13 cellular contexts compared by ENCODE assay signal in genomic region chr10:127168251-127168650, GRCh38. TPM values are rescaled to one million over a fixed set of nuclear protein-coding genes. Genes with fewer than 3 reads are reported as not detected.
A peak's percentile ranks its signal among the peaks of the same experiment; 100 is the strongest.
DNase-seq lines count a peak whose midpoint lies in the region.
"Had no signal": no experiment of that assay in that cellular context is flagged by ENCODE, and none has a peak within 500 bp of the region (broad histone marks: within the 10 kb centered on the region; RNA-seq: fewer than 3 reads in every experiment).

No MANE protein-coding gene starts in this region.

- in situ Hi-C loops in G401 (cut with HindIII; ENCODE audit: low sequenced_read_pairs): no loop called here

- DNase-seq in G401 (ENCODE audit: low spot score) (peak; percentile 8), cerebellar cortex (ENCODE audit: low spot score) (peak; percentile 9), medulla oblongata (ENCODE audit: extremely low spot score) (peak; percentile 79), putamen (ENCODE audit: low spot score) (peak; percentile 31), NCI-H226 (no peak), NCI-H1092 (lab: John Stamatoyannopoulos, UW) (no peak)
- no peak for DNase-seq in activated naive CD4-positive, alpha-beta T cell treated with Interleukin-2 at 50 U/mL for 16 hours
- DNase-seq: CD8-positive, alpha-beta T cell; COR-L47; DMS153; DND-41; GF-D8; GOT3 had no signal

RNA-seq across cellular contexts. Expression of gene INSYN2A, which starts 28.1 kb away (rescaled TPM):
- not detected in 2 replicates for total RNA-seq in G401 (2014; rRNA removed; shearing (Covaris generic))
- total RNA-seq: CD8-positive, alpha-beta T cell had no signal

Comparison
In these comparisons a context has a peak if more than half of its experiments do, and no peak if none do; other contexts are left out.
1. DNase-seq: peak in G401 (single experiment), cerebellar cortex (single experiment), medulla oblongata (single experiment) and putamen (single experiment); none in NCI-H226 (single experiment), NCI-H1092 (single experiment) and activated naive CD4-positive, alpha-beta T cell treated with Interleukin-2 at 50 U/mL for 16 hours (single experiment).